In genomic region chr13:83740622-83741021, GRCh38 we compare ENCODE assay signal across 9 cellular contexts.
"Had no signal": no experiment of that assay in that cellular context is flagged by ENCODE, and none has a peak within 500 bp of the region (broad histone marks: within the 10 kb centered on the region; RNA-seq: fewer than 3 reads in every experiment).

No MANE protein-coding gene starts in this region.

- H3K27ac ChIP-seq: GM23248 had no signal

- H3K36me3 ChIP-seq: HAP-1 had no signal

- FAIRE-seq: H1 had no signal

- H3K9ac ChIP-seq: GM23248 had no signal

- H3K9me3 ChIP-seq: HAP-1 had no signal

- H3K4me3 ChIP-seq: GM23248, GM23338, HAP-1 had no signal

- H2AFZ ChIP-seq: GM23248, GM23338 had no signal

- H3K4me2 ChIP-seq: GM23338 had no signal

- DNase-seq: GM23248, GOT3, H7, H9, HCEC 1CT, HFFc6 had no signal

- H3K4me1 ChIP-seq: HAP-1 had no signal
